Comparison of ENCODE assay signal across 10 cellular contexts in genomic region chr2:238230699-238231098, GRCh38. TPM values are rescaled to one million over a fixed set of nuclear protein-coding genes. Genes with fewer than 3 reads are reported as not detected.
DNase-seq lines count a peak whose midpoint lies in the region; ATAC-seq and TF ChIP-seq lines count a peak whose summit lies in the region.
"Had no signal": no experiment of that assay in that cellular context is flagged by ENCODE, and none has a peak within 500 bp of the region (broad histone marks: within the 10 kb centered on the region; RNA-seq: fewer than 3 reads in every experiment).

No MANE protein-coding gene starts in this region.

- DNase-seq in activated CD4-positive, alpha-beta T cell treated with anti-CD3 and anti-CD28 coated beads for 36 hours: no peak
- no peak for DNase-seq in activated CD4-positive, alpha-beta T cell treated with anti-CD3 and anti-CD28 coated beads, Interleukin-2, amount 50 U/mL, for 1 hour
- DNase-seq in activated naive CD8-positive, alpha-beta T cell treated with anti-CD3 and anti-CD28 coated beads, Interleukin-2, amount 10 ng/mL, durations not matched to agents 7 days and 5 days: no peak
- DNase-seq in lower lobe of right lung (no peak), stomach (no peak), NCI-H146 (lab: John Stamatoyannopoulos, UW) (no peak), WERI-Rb-1 (no peak)
- DNase-seq: activated CD4-positive, alpha-beta T cell treated with anti-CD3 and anti-CD28 coated beads for 1 hour; NCI-H1694 had no signal

- peak overlapping the region; percentile 74 for H3K4me3 Mint-ChIP-seq in activated CD4-positive, alpha-beta T cell treated with anti-CD3 and anti-CD28 coated beads for 36 hours
- H3K4me3 Mint-ChIP-seq in activated naive CD8-positive, alpha-beta T cell treated with anti-CD3 and anti-CD28 coated beads, Interleukin-2, amount 10 ng/mL, durations not matched to agents 7 days and 5 days: peak overlapping the region; percentile 86

- ATAC-seq in activated CD4-positive, alpha-beta T cell treated with anti-CD3 and anti-CD28 coated beads for 36 hours: no peak
- ATAC-seq in activated naive CD8-positive, alpha-beta T cell treated with anti-CD3 and anti-CD28 coated beads, Interleukin-2, amount 10 ng/mL, durations not matched to agents 7 days and 5 days (ENCODE audit: low read depth): no peak
- no peak for ATAC-seq in lower lobe of right lung
- no peak for ATAC-seq in HG03565 (IDR thresholded peaks at IDR 0.05; ENCODE audit: unreplicated experiment)

- TF ChIP-seq CTCF in lower lobe of right lung (IDR thresholded peaks at IDR 0.05) (no peak), stomach (IDR thresholded peaks at IDR 0.05) (no peak), WERI-Rb-1 (IDR thresholded peaks at IDR 0.05; ENCODE audit: low read depth, low read length) (no peak)

- H3K9me3 ChIP-seq in lower lobe of right lung: no peaks in the 10 kb centered on the region
- no peaks in the 10 kb centered on the region for H3K9me3 ChIP-seq in stomach
- H3K9me3 ChIP-seq in WERI-Rb-1 (ENCODE audit: severe bottlenecking): no peaks in the 10 kb centered on the region

- H3K4me3 ChIP-seq in lower lobe of right lung (peak overlapping the region; percentile 72), stomach (peak overlapping the region; percentile 42 to 66 (median 60)), WERI-Rb-1 (ENCODE audit: low read depth, low read length) (no peak overlapping the region)

- H3K4me1 ChIP-seq in lower lobe of right lung (peaks cover 13% of the 10 kb centered on the region), stomach (peaks cover 0 to 53% (median 27%) of the 10 kb centered on the region in 4 donors)

- intact Hi-C loops in activated CD4-positive, alpha-beta T cell treated with anti-CD3 and anti-CD28 coated beads for 36 hours (cut with DNase I, micrococcal nuclease): loop anchor here (1.0 to 2.0 kb wide), 4 partner anchors 27 to 170 kb away; partner anchors contain the start of genes ILKAP (in 2 of the 2), SCLY (in 1 of the 2) and TRAF3IP1 (in 1 of the 2)
- intact Hi-C loops in lower lobe of right lung (cut with DNase I) (no loop called here), stomach (cut with DNase I; ENCODE audit: low total_unique reads) (no loop called here)

- H3K36me3 ChIP-seq in lower lobe of right lung: no peaks in the 10 kb centered on the region
- peaks cover 0 to 5% (median 0%) of the 10 kb centered on the region in 4 donors for H3K36me3 ChIP-seq in stomach
- H3K36me3 ChIP-seq in WERI-Rb-1: no peaks in the 10 kb centered on the region

- TF ChIP-seq POLR2A in stomach (IDR thresholded peaks at IDR 0.05): no peak

- 66 to 86% (median 80%) methylated on average over 5 of the region's 5 CpGs for WGBS in stomach, 5 donors

- H3K4me1 Mint-ChIP-seq in activated CD4-positive, alpha-beta T cell treated with anti-CD3 and anti-CD28 coated beads for 36 hours: peaks cover 23% of the 10 kb centered on the region
- H3K4me1 Mint-ChIP-seq in activated naive CD8-positive, alpha-beta T cell treated with anti-CD3 and anti-CD28 coated beads, Interleukin-2, amount 10 ng/mL, durations not matched to agents 7 days and 5 days: peaks cover 16% of the 10 kb centered on the region

- H3K27me3 Mint-ChIP-seq in activated CD4-positive, alpha-beta T cell treated with anti-CD3 and anti-CD28 coated beads for 36 hours: peaks cover 7% of the 10 kb centered on the region
- H3K27me3 Mint-ChIP-seq in activated naive CD8-positive, alpha-beta T cell treated with anti-CD3 and anti-CD28 coated beads, Interleukin-2, amount 10 ng/mL, durations not matched to agents 7 days and 5 days: peaks cover 40% of the 10 kb centered on the region

- H3K27me3 ChIP-seq in lower lobe of right lung (ENCODE audit: low read depth) (no peaks in the 10 kb centered on the region), stomach (peaks cover 0 to 6% (median 0%) of the 10 kb centered on the region in 3 donors), WERI-Rb-1 (ENCODE audit: insufficient read depth, low read depth, severe bottlenecking) (no peaks in the 10 kb centered on the region)

- H3K27ac ChIP-seq in lower lobe of right lung (no peak overlapping the region), stomach (peak overlapping the region in 2 of 5 donors; percentile 71 to 73), WERI-Rb-1 (no peak overlapping the region)

- H3K27ac Mint-ChIP-seq in activated CD4-positive, alpha-beta T cell treated with anti-CD3 and anti-CD28 coated beads for 36 hours: no peak overlapping the region
- H3K27ac Mint-ChIP-seq in activated naive CD8-positive, alpha-beta T cell treated with anti-CD3 and anti-CD28 coated beads, Interleukin-2, amount 10 ng/mL, durations not matched to agents 7 days and 5 days: peak overlapping the region; percentile 5

- TF ChIP-seq EP300 in stomach (IDR thresholded peaks at IDR 0.05): no peak

- POLR2A ChIA-PET in activated CD4-positive, alpha-beta T cell treated with anti-CD3 and anti-CD28 coated beads for 36 hours (lab: Charles Lee): no interaction called here
- POLR2A ChIA-PET in activated naive CD8-positive, alpha-beta T cell treated with anti-CD3 and anti-CD28 coated beads, Interleukin-2, amount 10 ng/mL, durations not matched to agents 7 days and 5 days (lab: Charles Lee): interaction anchor here (1.8 kb wide), 1 partner anchor 10 kb away, joined by 6 read pairs; the partner anchor contains the start of gene HES6

- no peaks in the 10 kb centered on the region for H3K9me3 Mint-ChIP-seq in activated CD4-positive, alpha-beta T cell treated with anti-CD3 and anti-CD28 coated beads for 36 hours (ENCODE audit: low read depth)
- H3K9me3 Mint-ChIP-seq in activated naive CD8-positive, alpha-beta T cell treated with anti-CD3 and anti-CD28 coated beads, Interleukin-2, amount 10 ng/mL, durations not matched to agents 7 days and 5 days: peaks cover 5% of the 10 kb centered on the region

- no peaks in the 10 kb centered on the region for H3K36me3 Mint-ChIP-seq in activated CD4-positive, alpha-beta T cell treated with anti-CD3 and anti-CD28 coated beads for 36 hours (ENCODE audit: low read depth)
- peaks cover 3% of the 10 kb centered on the region for H3K36me3 Mint-ChIP-seq in activated naive CD8-positive, alpha-beta T cell treated with anti-CD3 and anti-CD28 coated beads, Interleukin-2, amount 10 ng/mL, durations not matched to agents 7 days and 5 days

- CTCF ChIA-PET in activated CD4-positive, alpha-beta T cell treated with anti-CD3 and anti-CD28 coated beads for 36 hours (lab: Charles Lee): interaction anchor here (1.0 to 1.6 kb wide), 3 partner anchors 9 to 306 kb away, joined by 3 to 5 read pairs (median 5); no protein-coding TSS in a partner anchor

RNA-seq across cellular contexts. Expression of gene HES6, which starts 9.1 kb away (rescaled TPM):
- total RNA-seq in activated CD4-positive, alpha-beta T cell treated with anti-CD3 and anti-CD28 coated beads for 36 hours: 1 to 10 TPM; 1.8 to 4.0 TPM
- total RNA-seq in activated naive CD8-positive, alpha-beta T cell treated with anti-CD3 and anti-CD28 coated beads, Interleukin-2, amount 10 ng/mL, durations not matched to agents 7 days and 5 days: 1 to 10 TPM; 4.3 to 7.1 TPM
- total RNA-seq in lower lobe of right lung (6.1 TPM), stomach (100 to 1,000 TPM in 1 of 5 donors, 10 to 100 TPM in 1, 1 to 10 TPM in 2, not detected in 1; 6.7 to 222 (median 45.5) TPM)
- polyA plus RNA-seq in stomach: 10 to 100 TPM; 10.8 to 20.0 (median 17.0) TPM

RNA-seq across cellular contexts. Expression of gene ILKAP, which starts 27.2 kb away (rescaled TPM):
- 10 to 100 TPM; 39.2 to 44.3 TPM for total RNA-seq in activated CD4-positive, alpha-beta T cell treated with anti-CD3 and anti-CD28 coated beads for 36 hours
- 10 to 100 TPM; 56.3 to 59.1 TPM for total RNA-seq in activated naive CD8-positive, alpha-beta T cell treated with anti-CD3 and anti-CD28 coated beads, Interleukin-2, amount 10 ng/mL, durations not matched to agents 7 days and 5 days
- 43.4 TPM for total RNA-seq in lower lobe of right lung
- total RNA-seq in stomach: 10 to 100 TPM; 20.4 to 59.4 (median 33.6) TPM
- 10 to 100 TPM; 37.1 to 55.1 (median 38.5) TPM for polyA plus RNA-seq in stomach

RNA-seq across cellular contexts. Expression of gene PER2, which starts 57.7 kb away (rescaled TPM):
- total RNA-seq in activated CD4-positive, alpha-beta T cell treated with anti-CD3 and anti-CD28 coated beads for 36 hours: 10 to 100 TPM; 12.2 to 13.5 TPM
- total RNA-seq in activated naive CD8-positive, alpha-beta T cell treated with anti-CD3 and anti-CD28 coated beads, Interleukin-2, amount 10 ng/mL, durations not matched to agents 7 days and 5 days: 10 to 100 TPM; 13.0 to 13.7 TPM
- total RNA-seq in lower lobe of right lung (24.9 TPM), stomach (100 to 1,000 TPM in 1 of 5 donors, 10 to 100 TPM in 4; 20.9 to 188 (median 40.8) TPM)
- polyA plus RNA-seq in stomach: 1 to 10 TPM; 4.4 to 9.8 (median 7.3) TPM

Comparison
In these comparisons a context has a peak if more than half of its experiments do, and no peak if none do; other contexts are left out.
1. intact Hi-C loops: an anchor here in activated CD4-positive, alpha-beta T cell treated with anti-CD3 and anti-CD28 coated beads for 36 hours (1.0 to 2.0 kb wide); none called in lower lobe of right lung and stomach.